In genomic region chr1:83500987-83501591, GRCh38 we compare ENCODE assay signal across 1 cellular context.
TF ChIP-seq lines count a peak whose summit lies in the region.

No MANE protein-coding gene starts in this region.

TF ChIP-seq in GM12878, 131 proteins besides CTCF, POLR2A, EP300 and RAD21 (continued from another document and continues in another):
- TF ChIP-seq ATF2 (IDR thresholded peaks at IDR 0.05; ENCODE audit: low read length): no peak; the same call in none of the 2 replicates
- peak; percentile 83; the same call in 1 of the 2 replicates for TF ChIP-seq NFIC (IDR thresholded peaks at IDR 0.05; ENCODE audit: low read depth, low read length)
- TF ChIP-seq PAX5 (IDR thresholded peaks at IDR 0.05; ENCODE audit: borderline replicate concordance, low read depth, low read length): peak; percentile 76; the same call in 1 of the 2 replicates
- TF ChIP-seq ZNF592 (IDR thresholded peaks at IDR 0.05): no peak; the same call in 1 of the 2 replicates
- TF ChIP-seq ZBED1 (IDR thresholded peaks at IDR 0.05; ENCODE audit: borderline replicate concordance): peak; percentile 92
- peak; percentile 95 for TF ChIP-seq JUNB (IDR thresholded peaks at IDR 0.05)
- no peak for TF ChIP-seq PML (IDR thresholded peaks at IDR 0.05; ENCODE audit: low read length)
- no peak for TF ChIP-seq RBBP5 (conservative IDR thresholded peaks at IDR 0.05)
- TF ChIP-seq CEBPB (IDR thresholded peaks at IDR 0.05; ENCODE audit: borderline replicate concordance in 1 of 2, low read depth in 2 of 2, low read length in 2 of 2): 0 out of 4 replicates have a peak, but pooled peaks of 1 of the 2 experiments have one; percentile 54
- peak; percentile 85 for TF ChIP-seq DPF2 (IDR thresholded peaks at IDR 0.05)
- peak; percentile 82; the same call in 1 of the 2 replicates for TF ChIP-seq BACH1 (IDR thresholded peaks at IDR 0.05; ENCODE audit: borderline replicate concordance)
- TF ChIP-seq MEF2A (IDR thresholded peaks at IDR 0.05; ENCODE audit: insufficient read depth, low read depth, low read length): peak; percentile 81
- no peak for TF ChIP-seq BRCA1 (IDR thresholded peaks at IDR 0.05; ENCODE audit: low read depth, low read length)
- no peak for TF ChIP-seq RFX5 (IDR thresholded peaks at IDR 0.05; ENCODE audit: low read depth, low read length)
- peak; percentile 94 for TF ChIP-seq ZNF687 (IDR thresholded peaks at IDR 0.05)
- TF ChIP-seq LARP7 (IDR thresholded peaks at IDR 0.05): no peak
- no peak for TF ChIP-seq RB1 (IDR thresholded peaks at IDR 0.05; ENCODE audit: borderline replicate concordance)
- no peak for TF ChIP-seq E2F8 (IDR thresholded peaks at IDR 0.05; ENCODE audit: low read depth, partially characterized antibody)
- no peak for TF ChIP-seq HDGF (IDR thresholded peaks at IDR 0.05)
- no peak for TF ChIP-seq NR2C2 (IDR thresholded peaks at IDR 0.05; ENCODE audit: borderline replicate concordance, control insufficient read depth, insufficient read length, low read depth)
- peak; percentile 39; the same call in 1 of the 2 replicates for TF ChIP-seq CHD2 (IDR thresholded peaks at IDR 0.05; ENCODE audit: borderline replicate concordance, low read depth, low read length)
- TF ChIP-seq USF1 (IDR thresholded peaks at IDR 0.05; ENCODE audit: borderline replicate concordance, extremely low read length, insufficient read depth, low read depth, low read length): no peak
- TF ChIP-seq POU2F2 (IDR thresholded peaks at IDR 0.05; ENCODE audit: borderline replicate concordance, low read depth, low read length): 0 out of 3 replicates have a peak, but pooled peaks have one; percentile 52
- no peak for TF ChIP-seq ELK1 (IDR thresholded peaks at IDR 0.05; ENCODE audit: low read depth, low read length)
- no peak for TF ChIP-seq HCFC1 (IDR thresholded peaks at IDR 0.05; ENCODE audit: low read length)
- TF ChIP-seq IKZF2 (IDR thresholded peaks at IDR 0.05): peak; percentile 42 to 79; a peak in 3 of 4 replicates
- TF ChIP-seq BCL3 (IDR thresholded peaks at IDR 0.05; ENCODE audit: borderline replicate concordance, insufficient read depth, low read depth, low read length, poor library complexity, severe bottlenecking): peak; percentile 94
- peak; percentile 90 for TF ChIP-seq BCL11A (IDR thresholded peaks at IDR 0.05; ENCODE audit: low read depth, low read length)
- no peak for TF ChIP-seq POLR2AphosphoS5 (IDR thresholded peaks at IDR 0.05; ENCODE audit: low read length)
- peak; percentile 59 for TF ChIP-seq IKZF1 (conservative IDR thresholded peaks at IDR 0.05)
- no peak for TF ChIP-seq EZH2 (IDR thresholded peaks at IDR 0.05; ENCODE audit: borderline replicate concordance, control insufficient read depth, low read depth, low read length)
- TF ChIP-seq MYB (IDR thresholded peaks at IDR 0.05; ENCODE audit: borderline replicate concordance, low read depth, low read length): no peak
- peak; percentile 63 for TF ChIP-seq RUNX3 (IDR thresholded peaks at IDR 0.05; ENCODE audit: low read length)
- peak; percentile 92 for TF ChIP-seq RELA (IDR thresholded peaks at IDR 0.05; ENCODE audit: borderline replicate concordance, partially characterized antibody)
- TF ChIP-seq CBFB (IDR thresholded peaks at IDR 0.05; ENCODE audit: low read depth): 0 out of 2 replicates have a peak, but pooled peaks have one; percentile 58
- peak; percentile 65; the same call in 1 of the 2 replicates for TF ChIP-seq JUND (IDR thresholded peaks at IDR 0.05; ENCODE audit: low read depth, low read length)
- peak; percentile 77 for TF ChIP-seq NR2C1 (IDR thresholded peaks at IDR 0.05)
- no peak for TF ChIP-seq YY1 (IDR thresholded peaks at IDR 0.05; ENCODE audit: low read depth, low read length)
- TF ChIP-seq CREM (IDR thresholded peaks at IDR 0.05; ENCODE audit: low read depth): peak; percentile 82
- TF ChIP-seq E4F1 (IDR thresholded peaks at IDR 0.05; ENCODE audit: borderline replicate concordance, partially characterized antibody): no peak
- TF ChIP-seq NBN (IDR thresholded peaks at IDR 0.05): peak; percentile 63; the same call in 1 of the 2 replicates
- no peak for TF ChIP-seq YBX1 (IDR thresholded peaks at IDR 0.05)
- TF ChIP-seq ETV6 (conservative IDR thresholded peaks at IDR 0.05 in 1 of 2, IDR thresholded peaks at IDR 0.05 in 1 of 2; ENCODE audit: borderline replicate concordance in 1 of 2, low read depth in 1 of 2): peak in 1 of 2 experiments; percentile 63; a peak in 1 of 4 replicates
- peak; percentile 26 for TF ChIP-seq SP1 (IDR thresholded peaks at IDR 0.05; ENCODE audit: low read depth, low read length)
- no peak for TF ChIP-seq MXI1 (IDR thresholded peaks at IDR 0.05; ENCODE audit: low read depth, low read length)
